8 cellular contexts compared by ENCODE assay signal in the genomic region with DNA sequence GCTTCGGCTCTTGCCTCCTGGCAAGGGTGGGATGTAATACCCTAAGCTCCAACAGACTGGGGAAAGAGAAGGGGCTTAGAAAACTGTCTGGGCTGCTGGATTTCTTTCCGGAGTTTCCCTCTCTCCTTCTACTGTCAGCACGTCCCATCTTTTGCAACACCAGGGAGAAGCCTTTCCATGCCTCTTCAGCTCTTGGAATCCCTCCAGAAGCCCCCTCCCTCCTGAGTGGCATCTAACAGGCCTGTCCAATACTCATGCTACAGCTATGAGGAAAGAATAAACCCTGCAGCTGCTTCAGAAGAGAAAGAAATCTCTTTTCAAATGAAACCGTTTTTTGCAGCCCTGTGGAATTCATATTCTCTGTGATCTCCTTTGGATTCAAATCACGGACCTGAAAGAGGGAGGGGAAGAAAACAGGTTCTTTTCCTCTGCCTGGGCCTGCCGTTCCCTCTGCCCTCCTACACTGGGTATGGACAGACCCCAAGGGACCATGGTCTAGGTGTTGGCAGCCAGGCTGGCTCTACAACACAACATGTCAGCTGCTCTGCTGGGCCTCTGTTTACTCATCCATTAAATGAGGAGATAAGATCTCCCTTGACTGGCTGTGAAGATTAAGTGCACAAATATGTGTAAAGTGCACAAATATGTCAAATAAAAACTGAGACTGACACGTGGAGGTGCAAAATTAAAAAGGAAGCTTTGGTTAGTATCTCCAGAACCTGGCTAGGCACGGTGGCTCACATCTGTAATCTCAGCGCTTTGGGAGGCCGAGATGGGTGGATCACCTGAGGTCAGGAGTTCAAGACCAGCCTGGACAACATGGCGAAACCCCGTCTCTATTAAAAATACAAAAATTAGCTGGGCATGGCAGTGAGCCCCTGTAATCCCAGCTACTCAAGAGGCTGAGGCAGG. TPM values are rescaled to one million over a fixed set of nuclear protein-coding genes. Genes with fewer than 3 reads are reported as not detected.
DNase-seq lines count a peak whose midpoint lies in the region; ATAC-seq, FAIRE-seq and TF ChIP-seq lines count a peak whose summit lies in the region.

No MANE protein-coding gene starts in this region.

- H3K4me1 ChIP-seq in pancreas, result peaks cover 0 to 24% (median 7%) of the 10 kb centered on the region in 3 donors

- H3K27me3 ChIP-seq in pancreas, result no peaks in the 10 kb centered on the region

- H3K36me3 ChIP-seq in pancreas, result no peaks in the 10 kb centered on the region

- ATAC-seq in pancreas (peak in 3 of 4 donors; percentile 41 to 54 (median 48)), GM21825 (IDR thresholded peaks at IDR 0.05; ENCODE audit: unreplicated experiment) (no peak)

- 54 to 59% methylated on average over 12 of the region's 12 CpGs for WGBS in pancreas, 2 donors

- no peak for FAIRE-seq in pancreas (lab: Jason Lieb, UNC)

- DNase-seq in DMS53 (lab: John Stamatoyannopoulos, UW) (peak; percentile 85), NCI-H2227 treated with DMSO at 0.1 percent for 48 hours (lab: John Stamatoyannopoulos, UW) (peak; percentile 63), pancreas (no peak), HPDE6-E6E7 (ENCODE audit: extremely low spot score) (no peak), activated gamma-delta T cell (lab: John Stamatoyannopoulos, UW) (no peak), KBM-7 (no peak)

- H3K27ac ChIP-seq in cingulate gyrus (ENCODE audit: low read depth, low read length) (peak overlapping the region; percentile 69), pancreas (peak overlapping the region in 2 of 4 donors; percentile 79 to 84)

- no peak overlapping the region for H3K4me3 ChIP-seq in pancreas

- in situ Hi-C loops in KBM-7 (cut with MboI; ENCODE audit: low pct_unique_long_range_greater_than_20kb, low sequenced_read_pairs), result no loop called here

- H3K9me3 ChIP-seq in pancreas, result no peaks in the 10 kb centered on the region

- intact Hi-C loops in pancreas (cut with DNase I), result loop anchor here in 1 of 3 donors (2.0 to 10.0 kb wide), 2 partner anchors 46 to 338 kb away; no protein-coding TSS in a partner anchor

- no peak for TF ChIP-seq CTCF in pancreas (IDR thresholded peaks at IDR 0.05)

RNA-seq across cellular contexts. Expression of a gene that starts 6.0 kb away (rescaled TPM):
- 10 to 100 TPM; 48.2 to 90.0 (median 54.6) TPM for total RNA-seq in pancreas
- 10 to 100 TPM; 55.8 to 59.0 TPM for polyA plus RNA-seq in pancreas

RNA-seq across cellular contexts. Expression of a gene that starts 40.8 kb away (rescaled TPM):
- 10 to 100 TPM in 1 of 6 donors, 1 to 10 TPM in 4, under 1 TPM in 1; 0.67 to 12.5 (median 1.4) TPM for total RNA-seq in pancreas
- polyA plus RNA-seq in pancreas, result 1 to 10 TPM; 2.2 to 3.6 TPM

Comparison
In these comparisons a context has a peak if more than half of its experiments do, and no peak if none do; other contexts are left out.
1. DNase-seq: peak in DMS53 (single experiment) and NCI-H2227 treated with DMSO at 0.1 percent for 48 hours (single experiment); none in pancreas (0 of 6), HPDE6-E6E7 (single experiment), activated gamma-delta T cell (single experiment) and KBM-7 (single experiment).